21 cellular contexts compared by ENCODE assay signal in genomic region chr4:105930696-105931095, GRCh38. TPM values are rescaled to one million over a fixed set of nuclear protein-coding genes. Genes with fewer than 3 reads are reported as not detected.
"Had no signal": no experiment of that assay in that cellular context is flagged by ENCODE, and none has a peak within 500 bp of the region (broad histone marks: within the 10 kb centered on the region; RNA-seq: fewer than 3 reads in every experiment).

No MANE protein-coding gene starts in this region.

- H3K4me3 ChIP-seq: dorsolateral prefrontal cortex, gastrocnemius medialis, lower lobe of right lung, ovary, right lobe of liver, suprapubic skin had no signal

- H3K27ac ChIP-seq: dorsolateral prefrontal cortex, gastrocnemius medialis, lower lobe of right lung, ovary, right lobe of liver, suprapubic skin had no signal

- ATAC-seq: gastrocnemius medialis; left ventricle myocardium superior; naive thymus-derived CD4-positive, alpha-beta T cell; stimulated activated naive B cell treated with anti-CD40 and anti-IgM and Interleukin-4, amounts not matched to agents 10 μg/mL and 1 μg/mL and 100 μg/mL, for 72 hours; stimulated activated naive CD8-positive, alpha-beta T cell treated with anti-CD3 and anti-CD28 coated beads, Interleukin-15, amount 100 ng/mL, for 72 hours had no signal

- H3K36me3 ChIP-seq: gastrocnemius medialis, ovary, right lobe of liver, suprapubic skin had no signal

- FAIRE-seq: keratinocyte, small intestine, urothelium cell line had no signal

- H3K9me3 ChIP-seq: gastrocnemius medialis, lower lobe of right lung, ovary, right lobe of liver, suprapubic skin had no signal

- DNase-seq: central memory CD4-positive, alpha-beta T cell; dorsolateral prefrontal cortex; effector CD4-positive, alpha-beta T cell; gastrocnemius medialis; head of caudate nucleus; left ventricle myocardium superior; lower lobe of right lung; naive thymus-derived CD4-positive, alpha-beta T cell; occipital lobe; ovary; small intestine; stimulated activated CD4-positive, alpha-beta T cell treated with anti-CD3 and anti-CD28 coated beads, Interleukin-15, amount 100 ng/mL, for 24 hours; stimulated activated CD4-positive, alpha-beta T cell treated with anti-CD3 and anti-CD28 coated beads, Interleukin-2, amount 100 ng/mL, for 48 hours; stimulated activated naive B cell treated with anti-CD40 and anti-IgM and Interleukin-4, amounts not matched to agents 10 μg/mL and 1 μg/mL and 100 μg/mL, for 72 hours; stimulated activated naive CD8-positive, alpha-beta T cell treated with anti-CD3 and anti-CD28 coated beads, Interleukin-15, amount 100 ng/mL, for 72 hours had no signal

- H3K27me3 ChIP-seq: dorsolateral prefrontal cortex, gastrocnemius medialis, ovary, right lobe of liver, suprapubic skin had no signal

- H3K4me1 ChIP-seq: gastrocnemius medialis, lower lobe of right lung, right lobe of liver, suprapubic skin had no signal

RNA-seq across cellular contexts. Expression of gene NPNT, which starts 35.4 kb away (rescaled TPM):
- total RNA-seq: fibroblast of villous mesenchyme; mononuclear cell; naive thymus-derived CD4-positive, alpha-beta T cell had no signal
- polyA plus RNA-seq: naive thymus-derived CD4-positive, alpha-beta T cell had no signal
